ENCODE assay signal across 15 cellular contexts in genomic region chr7:98866341-98866740, GRCh38. TPM values are rescaled to one million over a fixed set of nuclear protein-coding genes. Genes with fewer than 3 reads are reported as not detected.
A peak's percentile ranks its signal among the peaks of the same experiment; 100 is the strongest.
DNase-seq lines count a peak whose midpoint lies in the region; ATAC-seq and TF ChIP-seq lines count a peak whose summit lies in the region.
"Had no signal": no experiment of that assay in that cellular context is flagged by ENCODE, and none has a peak within 500 bp of the region (broad histone marks: within the 10 kb centered on the region; RNA-seq: fewer than 3 reads in every experiment).

No MANE protein-coding gene starts in this region.

- no peaks in the 10 kb centered on the region for H3K9me3 Mint-ChIP-seq in chondrocyte (ENCODE audit: low read depth)
- no peaks in the 10 kb centered on the region for H3K9me3 Mint-ChIP-seq in mesothelial cell of epicardium
- H3K9me3 Mint-ChIP-seq: CD8-positive, alpha-beta memory T cell; HFFc6 had no signal

- TF ChIP-seq CTCF in GM13976 (IDR thresholded peaks at IDR 0.05; ENCODE audit: borderline replicate concordance, control extremely low read depth, extremely low read depth, insufficient read depth, missing control alignments) = no peak
- TF ChIP-seq CTCF in chondrocyte (IDR thresholded peaks at IDR 0.05) = no peak
- TF ChIP-seq CTCF in mesothelial cell of epicardium (IDR thresholded peaks at IDR 0.05; ENCODE audit: unreplicated experiment) = no peak
- TF ChIP-seq CTCF in spleen (IDR thresholded peaks at IDR 0.05 in 8 of 11, conservative IDR thresholded peaks at IDR 0.05 in 3 of 11) = no peak

- no peak for ATAC-seq in GM18873 (IDR thresholded peaks at IDR 0.05; ENCODE audit: low FRiP score, unreplicated experiment)
- ATAC-seq in SK-N-SH treated with all-trans-retinoic acid at 6 μM for 48 hours = no peak

- H3K36me3 Mint-ChIP-seq in chondrocyte (ENCODE audit: low read depth) (no peaks in the 10 kb centered on the region), mesothelial cell of epicardium (no peaks in the 10 kb centered on the region)

- DNase-seq in GM13976 (ENCODE audit: low spot score) (peak; percentile 11), chondrocyte (ENCODE audit: low spot score) (peak; percentile 43), mesothelial cell of epicardium (ENCODE audit: low spot score in 2 of 2, unreplicated experiment in 2 of 2) (no peak), spleen (peak; percentile 59), SHP77 (lab: John Stamatoyannopoulos, UW) (no peak)
- DNase-seq: 8988T; AML-193; Caco-2; CD8-positive, alpha-beta memory T cell; GF-D8; HCEC 1CT; HFFc6 had no signal

- H3K9me3 ChIP-seq in spleen = no peaks in the 10 kb centered on the region
- H3K9me3 ChIP-seq: BLaER1, Caco-2 had no signal

- H3K27me3 Mint-ChIP-seq in chondrocyte (ENCODE audit: low read depth) (no peaks in the 10 kb centered on the region), mesothelial cell of epicardium (ENCODE audit: low read depth) (peaks cover 14% of the 10 kb centered on the region)

- no peaks in the 10 kb centered on the region for H3K36me3 ChIP-seq in spleen
- H3K36me3 ChIP-seq: BLaER1 had no signal

- H3K27me3 ChIP-seq in spleen (replicated peaks in 1 of 7) = peaks cover 0 to 65% (median 26%) of the 10 kb centered on the region in 7 donors

- H3K27ac ChIP-seq in spleen = no peak overlapping the region
- H3K27ac ChIP-seq: BLaER1 had no signal

- TF ChIP-seq POLR2A in spleen (IDR thresholded peaks at IDR 0.05) = no peak

- 79 to 87% (median 86%) methylated on average over 10 of the region's 10 CpGs for WGBS in spleen, 5 donors

- intact Hi-C loops in spleen (cut with DNase I; ENCODE audit: low total_unique reads) = no loop called here

- H3K4me3 ChIP-seq in spleen = no peak overlapping the region
- H3K4me3 ChIP-seq: BLaER1 had no signal

- H3K27ac Mint-ChIP-seq in chondrocyte (ENCODE audit: unreplicated experiment) (peak overlapping the region; percentile 89), mesothelial cell of epicardium (peak overlapping the region; percentile 21)
- H3K27ac Mint-ChIP-seq: CD8-positive, alpha-beta memory T cell; HFFc6 had no signal

- H3K4me1 Mint-ChIP-seq in chondrocyte (ENCODE audit: low read depth) (peaks cover 58% of the 10 kb centered on the region), mesothelial cell of epicardium (peaks cover 22% of the 10 kb centered on the region)

- in situ Hi-C loops in GM13976 (cut with MboI; ENCODE audit: low sequenced_read_pairs, unreplicated experiment) = no loop called here

- no peak overlapping the region for H3K4me3 Mint-ChIP-seq in chondrocyte (ENCODE audit: unreplicated experiment)
- H3K4me3 Mint-ChIP-seq in mesothelial cell of epicardium = no peak overlapping the region
- H3K4me3 Mint-ChIP-seq: CD8-positive, alpha-beta memory T cell; HFFc6 had no signal

- peaks cover 3 to 28% (median 15%) of the 10 kb centered on the region in 6 donors for H3K4me1 ChIP-seq in spleen

TF ChIP-seq in SK-N-SH treated with all-trans-retinoic acid at 6 μM for 48 hours, 23 proteins besides CTCF, POLR2A, EP300 and RAD21:
- TF ChIP-seq ARNTL (CRISPR knock-in tag; IDR thresholded peaks at IDR 0.05; ENCODE audit: borderline replicate concordance, low read depth) = no peak
- TF ChIP-seq PATZ1 (CRISPR knock-in tag; IDR thresholded peaks at IDR 0.05; ENCODE audit: borderline replicate concordance) = no peak
- TF ChIP-seq ESRRG (CRISPR knock-in tag; IDR thresholded peaks at IDR 0.05) = no peak
- TF ChIP-seq POU6F1 (CRISPR knock-in tag; IDR thresholded peaks at IDR 0.05; ENCODE audit: borderline replicate concordance, low read depth) = no peak
- no peak for TF ChIP-seq GLIS3 (CRISPR knock-in tag; IDR thresholded peaks at IDR 0.05)
- no peak for TF ChIP-seq ZFP30 (CRISPR knock-in tag; IDR thresholded peaks at IDR 0.05)
- no peak for TF ChIP-seq ZC3H10 (CRISPR knock-in tag; IDR thresholded peaks at IDR 0.05)
- no peak for TF ChIP-seq OSR1 (CRISPR knock-in tag; IDR thresholded peaks at IDR 0.05)
- TF ChIP-seq CSDC2 (CRISPR knock-in tag; IDR thresholded peaks at IDR 0.05) = no peak
- TF ChIP-seq PPARA (CRISPR knock-in tag; IDR thresholded peaks at IDR 0.05; ENCODE audit: borderline replicate concordance) = no peak
- TF ChIP-seq TOX (CRISPR knock-in tag; IDR thresholded peaks at IDR 0.05; ENCODE audit: borderline replicate concordance) = no peak
- TF ChIP-seq BACH2 (CRISPR knock-in tag; IDR thresholded peaks at IDR 0.05; ENCODE audit: borderline replicate concordance) = no peak
- no peak for TF ChIP-seq TSHZ2 (CRISPR knock-in tag; IDR thresholded peaks at IDR 0.05)
- TF ChIP-seq, protein P1, sequence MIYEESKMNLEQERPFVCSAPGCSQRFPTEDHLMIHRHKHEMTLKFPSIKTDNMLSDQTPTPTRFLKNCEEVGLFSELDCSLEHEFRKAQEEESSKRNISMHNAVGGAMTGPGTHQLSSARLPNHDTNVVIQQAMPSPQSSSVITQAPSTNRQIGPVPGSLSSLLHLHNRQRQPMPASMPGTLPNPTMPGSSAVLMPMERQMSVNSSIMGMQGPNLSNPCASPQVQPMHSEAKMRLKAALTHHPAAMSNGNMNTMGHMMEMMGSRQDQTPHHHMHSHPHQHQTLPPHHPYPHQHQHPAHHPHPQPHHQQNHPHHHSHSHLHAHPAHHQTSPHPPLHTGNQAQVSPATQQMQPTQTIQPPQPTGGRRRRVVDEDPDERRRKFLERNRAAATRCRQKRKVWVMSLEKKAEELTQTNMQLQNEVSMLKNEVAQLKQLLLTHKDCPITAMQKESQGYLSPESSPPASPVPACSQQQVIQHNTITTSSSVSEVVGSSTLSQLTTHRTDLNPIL (CRISPR knock-in tag; IDR thresholded peaks at IDR 0.05; ENCODE audit: low read depth) = no peak
- no peak for TF ChIP-seq TCF4 (CRISPR knock-in tag; IDR thresholded peaks at IDR 0.05; ENCODE audit: borderline replicate concordance)
- TF ChIP-seq RARB (CRISPR knock-in tag; IDR thresholded peaks at IDR 0.05) = no peak
- no peak for TF ChIP-seq ZNF565 (CRISPR knock-in tag; conservative IDR thresholded peaks at IDR 0.05; ENCODE audit: low read depth)

RNA-seq across cellular contexts. Expression of gene TMEM130, which starts 3.5 kb away (rescaled TPM):
- total RNA-seq in chondrocyte (19.3 to 19.7 TPM (median 19.3 TPM) in 3 replicates), mesothelial cell of epicardium (11.5 to 15.1 TPM (median 12.5 TPM) in 3 replicates), spleen (under 1 TPM in 4 of 7 donors, not detected in 3; 0.37 to 0.55 (median 0.38) TPM)
- polyA plus RNA-seq in spleen = under 1 TPM; 0.11 to 0.29 (median 0.17) TPM
- total RNA-seq: Caco-2; CD8-positive, alpha-beta memory T cell had no signal
- polyA plus RNA-seq: CD8-positive, alpha-beta memory T cell had no signal

RNA-seq across cellular contexts. Expression of gene TRRAP, which starts 12.0 kb away (rescaled TPM):
- total RNA-seq in chondrocyte (30.4 to 46.3 TPM (median 32.0 TPM) in 3 replicates), mesothelial cell of epicardium (71.0 to 82.9 TPM (median 71.6 TPM) in 3 replicates), spleen (10 to 100 TPM; 50.1 to 73.4 (median 60.9) TPM)
- polyA plus RNA-seq in spleen = 10 to 100 TPM in 1 of 3 donors, 1 to 10 TPM in 2; 8.4 to 14.3 (median 9.2) TPM

Comparison
In these comparisons a context has a peak if more than half of its experiments do, and no peak if none do; other contexts are left out.
1. DNase-seq: peak in GM13976 (single experiment), chondrocyte (single experiment) and spleen (single experiment); none in mesothelial cell of epicardium (0 of 2) and SHP77 (0 of 2).